Comparison of ENCODE assay signal across 8 cellular contexts in genomic region chr15:56243117-56243773, GRCh38. TPM values are rescaled to one million over a fixed set of nuclear protein-coding genes. Genes with fewer than 3 reads are reported as not detected.
DNase-seq lines count a peak whose midpoint lies in the region; ATAC-seq and TF ChIP-seq lines count a peak whose summit lies in the region.

No MANE protein-coding gene starts in this region.

- TF ChIP-seq CTCF in mucosa of descending colon (IDR thresholded peaks at IDR 0.05): no peak

- H3K36me3 Mint-ChIP-seq in activated CD8-positive, alpha-beta T cell treated with anti-CD3 and anti-CD28 coated beads, Interleukin-2, amount 10 ng/mL, durations not matched to agents 7 days and 5 days (ENCODE audit: low read depth): peaks cover 12% of the 10 kb centered on the region
- H3K36me3 Mint-ChIP-seq in stimulated activated effector memory CD8-positive, alpha-beta T cell treated with anti-CD3 and anti-CD28 coated beads, Interleukin-12 subunit alpha, Interleukin-12 subunit beta, amount 100 ng/mL, for 72 hours: peaks cover 16% of the 10 kb centered on the region

- no peak for TF ChIP-seq POLR2A in erythroblast (IDR thresholded peaks at IDR 0.05; ENCODE audit: low read length)

- H3K27ac Mint-ChIP-seq in activated CD8-positive, alpha-beta T cell treated with anti-CD3 and anti-CD28 coated beads, Interleukin-2, amount 10 ng/mL, durations not matched to agents 7 days and 5 days: peak overlapping the region; percentile 89
- H3K27ac Mint-ChIP-seq in stimulated activated effector memory CD8-positive, alpha-beta T cell treated with anti-CD3 and anti-CD28 coated beads, Interleukin-12 subunit alpha, Interleukin-12 subunit beta, amount 100 ng/mL, for 72 hours: peak overlapping the region; percentile 83

- H3K9me3 Mint-ChIP-seq in activated CD8-positive, alpha-beta T cell treated with anti-CD3 and anti-CD28 coated beads, Interleukin-2, amount 10 ng/mL, durations not matched to agents 7 days and 5 days (ENCODE audit: insufficient read depth): peaks cover 4% of the 10 kb centered on the region
- no peaks in the 10 kb centered on the region for H3K9me3 Mint-ChIP-seq in stimulated activated effector memory CD8-positive, alpha-beta T cell treated with anti-CD3 and anti-CD28 coated beads, Interleukin-12 subunit alpha, Interleukin-12 subunit beta, amount 100 ng/mL, for 72 hours

- peak overlapping the region; percentile 88 for H3K4me3 Mint-ChIP-seq in activated CD8-positive, alpha-beta T cell treated with anti-CD3 and anti-CD28 coated beads, Interleukin-2, amount 10 ng/mL, durations not matched to agents 7 days and 5 days
- H3K4me3 Mint-ChIP-seq in stimulated activated effector memory CD8-positive, alpha-beta T cell treated with anti-CD3 and anti-CD28 coated beads, Interleukin-12 subunit alpha, Interleukin-12 subunit beta, amount 100 ng/mL, for 72 hours: peak overlapping the region; percentile 78

- intact Hi-C loops in mucosa of descending colon (cut with DNase I, micrococcal nuclease): loop anchor here in 1 of 2 donors (10.0 kb wide), 1 partner anchor 182 kb away; no protein-coding TSS in a partner anchor

- no peaks in the 10 kb centered on the region for H3K9me3 ChIP-seq in mucosa of descending colon

- peaks cover 10% of the 10 kb centered on the region for H3K4me1 ChIP-seq in mucosa of descending colon (ENCODE audit: low read depth)

- H3K36me3 ChIP-seq in mucosa of descending colon (ENCODE audit: low read depth): no peaks in the 10 kb centered on the region

- peak; percentile 53 for DNase-seq in Daoy (ENCODE audit: low read depth)
- peak; percentile 12 for DNase-seq in NCI-H446 treated with DMSO at 0.1 percent for 48 hours (lab: John Stamatoyannopoulos, UW)
- peak; percentile 58 for DNase-seq in activated CD8-positive, alpha-beta T cell treated with anti-CD3 and anti-CD28 coated beads, Interleukin-2, amount 10 ng/mL, durations not matched to agents 7 days and 5 days
- peak; percentile 73 to 78 for DNase-seq in erythroblast (lab: John Stamatoyannopoulos, UW)
- DNase-seq in mucosa of descending colon: peak; percentile 43 to 72 (median 70)
- DNase-seq in stimulated activated effector memory CD8-positive, alpha-beta T cell treated with anti-CD3 and anti-CD28 coated beads, Interleukin-12 subunit alpha, Interleukin-12 subunit beta, amount 100 ng/mL, for 72 hours (ENCODE audit: low spot score in 2 of 2): peak in 1 of 2 donors; percentile 18

- H3K4me3 ChIP-seq in mucosa of descending colon: peak overlapping the region; percentile 65

- ATAC-seq in HG02588 (IDR thresholded peaks at IDR 0.05; ENCODE audit: unreplicated experiment) (peak; percentile 17), mucosa of descending colon (peak; percentile 23), HG02885 (IDR thresholded peaks at IDR 0.05; ENCODE audit: poor library complexity, unreplicated experiment) (no peak)
- peak; percentile 29 for ATAC-seq in activated CD8-positive, alpha-beta T cell treated with anti-CD3 and anti-CD28 coated beads, Interleukin-2, amount 10 ng/mL, durations not matched to agents 7 days and 5 days
- ATAC-seq in stimulated activated effector memory CD8-positive, alpha-beta T cell treated with anti-CD3 and anti-CD28 coated beads, Interleukin-12 subunit alpha, Interleukin-12 subunit beta, amount 100 ng/mL, for 72 hours: peak; percentile 38

- peaks cover 32% of the 10 kb centered on the region for H3K4me1 Mint-ChIP-seq in activated CD8-positive, alpha-beta T cell treated with anti-CD3 and anti-CD28 coated beads, Interleukin-2, amount 10 ng/mL, durations not matched to agents 7 days and 5 days (ENCODE audit: low read depth)
- H3K4me1 Mint-ChIP-seq in stimulated activated effector memory CD8-positive, alpha-beta T cell treated with anti-CD3 and anti-CD28 coated beads, Interleukin-12 subunit alpha, Interleukin-12 subunit beta, amount 100 ng/mL, for 72 hours: peaks cover 15% of the 10 kb centered on the region

- POLR2A ChIA-PET in activated CD8-positive, alpha-beta T cell treated with anti-CD3 and anti-CD28 coated beads, Interleukin-2, amount 10 ng/mL, durations not matched to agents 7 days and 5 days (lab: Charles Lee): interaction anchor here (1.3 kb wide), 1 partner anchor 35 kb away, joined by 6 read pairs; no protein-coding TSS in a partner anchor

- no peaks in the 10 kb centered on the region for H3K27me3 Mint-ChIP-seq in activated CD8-positive, alpha-beta T cell treated with anti-CD3 and anti-CD28 coated beads, Interleukin-2, amount 10 ng/mL, durations not matched to agents 7 days and 5 days (ENCODE audit: low read depth)

- CTCF ChIA-PET in activated CD8-positive, alpha-beta T cell treated with anti-CD3 and anti-CD28 coated beads, Interleukin-2, amount 10 ng/mL, durations not matched to agents 7 days and 5 days (lab: Charles Lee): interaction anchor here (1.0 kb wide), 1 partner anchor 13 kb away, joined by 3 read pairs; no protein-coding TSS in a partner anchor

RNA-seq across cellular contexts. Expression of gene RFX7, which starts 0.4 kb away (rescaled TPM):
- 2.6 and 3.2 TPM in 2 replicates for total RNA-seq in Daoy (2014; rRNA removed; shearing (Covaris generic))
- 10 to 100 TPM; 32.9 to 35.1 TPM for total RNA-seq in activated CD8-positive, alpha-beta T cell treated with anti-CD3 and anti-CD28 coated beads, Interleukin-2, amount 10 ng/mL, durations not matched to agents 7 days and 5 days
- total RNA-seq in mucosa of descending colon: 10 to 100 TPM; 12.0 to 12.9 (median 12.1) TPM
